In the genomic region with DNA sequence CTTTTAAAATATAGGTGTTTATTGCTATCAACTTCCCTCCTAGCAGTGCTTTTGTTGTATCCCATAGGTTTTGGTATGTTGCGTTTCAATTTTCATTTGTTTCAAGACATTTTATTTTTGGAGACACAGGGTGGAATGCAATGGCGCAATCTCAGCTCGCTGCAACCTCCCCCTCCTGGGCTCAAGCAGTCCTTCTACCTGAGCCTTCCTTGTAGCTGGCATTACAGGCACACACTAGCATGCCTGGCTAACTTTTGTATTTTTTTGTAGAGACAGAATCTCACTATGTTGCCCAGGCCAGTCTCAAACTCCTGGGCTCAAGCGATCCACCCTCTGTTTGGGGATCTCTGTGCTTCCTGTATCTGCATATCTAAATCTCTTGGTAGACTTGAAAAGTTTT, we compare ENCODE assay signal across 15 cellular contexts. TPM values are rescaled to one million over a fixed set of nuclear protein-coding genes. Genes with fewer than 3 reads are reported as not detected.
DNase-seq lines count a peak whose midpoint lies in the region; ATAC-seq and TF ChIP-seq lines count a peak whose summit lies in the region.
"Had no signal": no experiment of that assay in that cellular context is flagged by ENCODE, and none has a peak within 500 bp of the region (broad histone marks: within the 10 kb centered on the region; RNA-seq: fewer than 3 reads in every experiment).

No MANE protein-coding gene starts in this region.

- no peak overlapping the region for H3K9ac ChIP-seq in iPS-18a (ENCODE audit: low read length)

- H3K4me3 ChIP-seq in iPS-18a (ENCODE audit: low read length): peak overlapping the region; percentile 27
- H3K4me3 ChIP-seq: HAP-1 had no signal

- H3K36me3 Mint-ChIP-seq in WTC11: no peaks in the 10 kb centered on the region
- peaks cover 6% of the 10 kb centered on the region for H3K36me3 Mint-ChIP-seq in nephron progenitor cell (ENCODE audit: low read depth)

- H3K9me3 Mint-ChIP-seq in WTC11: no peaks in the 10 kb centered on the region
- no peaks in the 10 kb centered on the region for H3K9me3 Mint-ChIP-seq in nephron progenitor cell
- H3K9me3 Mint-ChIP-seq: CD14-positive monocyte; CD8-positive, alpha-beta memory T cell had no signal

- POLR2A ChIA-PET in WTC11 (lab: Charles Lee): interaction anchor here (1.1 to 1.4 kb wide), 2 partner anchors 34 kb away, joined by 8 to 11 read pairs; no protein-coding TSS in a partner anchor

- H3K27ac ChIP-seq in iPS-18a (ENCODE audit: low read length): no peak overlapping the region
- H3K27ac ChIP-seq: 22Rv1 had no signal

- TF ChIP-seq CTCF in WTC11 (IDR thresholded peaks at IDR 0.05) (no peak), nephron progenitor cell (IDR thresholded peaks at IDR 0.05) (no peak)

- no peaks in the 10 kb centered on the region for H3K27me3 ChIP-seq in iPS-18a (ENCODE audit: control insufficient read depth, insufficient read depth, low read length)

- ATAC-seq in WTC11: no peak
- no peak for ATAC-seq in GM18907 (IDR thresholded peaks at IDR 0.05; ENCODE audit: unreplicated experiment)
- ATAC-seq in HG02840 (IDR thresholded peaks at IDR 0.05; ENCODE audit: low FRiP score, unreplicated experiment): no peak
- no peak for ATAC-seq in HG02642 (IDR thresholded peaks at IDR 0.05; ENCODE audit: poor library complexity, unreplicated experiment)

- CTCF ChIA-PET in WTC11 (lab: Charles Lee): interaction anchor here (0.5 to 1.0 kb wide), 2 partner anchors 11 to 115 kb away, joined by 3 read pairs; no protein-coding TSS in a partner anchor

- H3K4me1 Mint-ChIP-seq in WTC11 (peaks cover 39% of the 10 kb centered on the region), nephron progenitor cell (peaks cover 12% of the 10 kb centered on the region)

- H3K4me1 ChIP-seq in iPS-18a (ENCODE audit: control insufficient read depth, low read depth, low read length): peaks cover 23% of the 10 kb centered on the region
- H3K4me1 ChIP-seq: HAP-1 had no signal

- H3K27me3 Mint-ChIP-seq in WTC11 (ENCODE audit: low read depth) (no peaks in the 10 kb centered on the region), nephron progenitor cell (ENCODE audit: low read depth, poor library complexity) (peaks cover 2% of the 10 kb centered on the region)
- H3K27me3 Mint-ChIP-seq: CD8-positive, alpha-beta memory T cell had no signal

- H3K36me3 ChIP-seq in iPS-18a (ENCODE audit: control insufficient read depth, low read depth, low read length): no peaks in the 10 kb centered on the region
- H3K36me3 ChIP-seq: HAP-1 had no signal

- H3K27ac Mint-ChIP-seq in WTC11: no peak overlapping the region; the same call in 1 of the 2 replicates
- no peak overlapping the region for H3K27ac Mint-ChIP-seq in nephron progenitor cell

- peak overlapping the region; percentile 39 for H3K4me3 Mint-ChIP-seq in WTC11
- peak overlapping the region; percentile 36 for H3K4me3 Mint-ChIP-seq in nephron progenitor cell
- H3K4me3 Mint-ChIP-seq: CD14-positive monocyte; CD8-positive, alpha-beta memory T cell had no signal

- DNase-seq in ELF-1 (ENCODE audit: low read depth, low spot score) (peak; percentile 16), WTC11 (ENCODE audit: low spot score) (no peak), nephron progenitor cell (no peak)
- no peak for DNase-seq in activated CD8-positive, alpha-beta memory T cell treated with anti-CD3 and anti-CD28 coated beads, Interleukin-2, amount 50 U/mL, for 48 hours
- DNase-seq: CD8-positive, alpha-beta memory T cell; DMS53; GOT3 had no signal

- H3K9me3 ChIP-seq in iPS-18a (ENCODE audit: control insufficient read depth, low read depth, low read length): no peaks in the 10 kb centered on the region
- H3K9me3 ChIP-seq: Caco-2, HAP-1 had no signal

TF ChIP-seq in WTC11, 78 proteins besides CTCF, POLR2A, EP300 and RAD21:
- TF ChIP-seq AR (CRISPR knock-in tag; IDR thresholded peaks at IDR 0.05): no peak
- TF ChIP-seq ZNF121 (CRISPR knock-in tag; IDR thresholded peaks at IDR 0.05): peak; percentile 78

RNA-seq across cellular contexts. Expression of gene CCDC180, which starts 35.4 kb away (rescaled TPM):
- total RNA-seq in WTC11 (2021): 5.9 to 7.4 TPM (median 6.5 TPM) in 3 replicates
